ENCODE assay signal across 13 cellular contexts in the genomic region with DNA sequence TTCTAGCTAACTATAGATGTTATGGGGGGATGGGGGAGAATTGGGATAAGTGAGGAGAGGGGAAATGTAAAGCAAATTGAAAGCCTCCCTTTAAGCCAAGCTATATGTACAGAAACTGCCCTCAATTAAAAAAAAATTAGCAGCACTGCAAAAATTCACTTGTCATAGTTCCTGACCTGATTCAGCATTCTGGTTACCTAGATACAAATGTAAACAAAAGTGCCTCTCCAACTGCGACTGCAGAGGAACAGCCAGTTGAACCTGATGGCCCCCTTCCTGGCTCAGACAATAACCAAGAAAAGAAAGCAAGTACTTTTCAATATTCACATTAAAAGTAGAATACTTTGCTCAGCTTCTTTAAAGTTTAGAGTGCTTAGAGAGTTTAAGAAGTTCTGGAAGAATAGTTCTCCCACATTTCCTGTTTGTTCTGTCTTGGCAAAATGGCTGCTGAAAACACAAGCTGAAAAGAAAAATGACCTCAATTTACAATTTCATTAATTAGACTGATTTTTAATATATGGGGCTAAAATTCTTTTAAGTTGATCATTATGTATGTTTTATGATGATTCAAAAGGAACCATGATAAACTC. TPM values are rescaled to one million over a fixed set of nuclear protein-coding genes. Genes with fewer than 3 reads are reported as not detected.
A peak's percentile ranks its signal among the peaks of the same experiment; 100 is the strongest.
DNase-seq lines count a peak whose midpoint lies in the region; ATAC-seq and TF ChIP-seq lines count a peak whose summit lies in the region.
"Had no signal": no experiment of that assay in that cellular context is flagged by ENCODE, and none has a peak within 500 bp of the region (broad histone marks: within the 10 kb centered on the region; RNA-seq: fewer than 3 reads in every experiment).

No MANE protein-coding gene starts in this region.

- peaks cover 6% of the 10 kb centered on the region for H3K4me1 ChIP-seq in body of pancreas
- no peaks in the 10 kb centered on the region for H3K4me1 ChIP-seq in lower lobe of right lung
- H3K4me1 ChIP-seq: HAP-1 had no signal

- H3K27ac ChIP-seq in body of pancreas (no peak overlapping the region), lower lobe of right lung (no peak overlapping the region)

- ATAC-seq in body of pancreas, result peak; percentile 94
- peak; percentile 69 to 74 for ATAC-seq in lower lobe of right lung
- no peak for ATAC-seq in GM18868 (IDR thresholded peaks at IDR 0.05; ENCODE audit: unreplicated experiment)
- ATAC-seq in HG02981 (IDR thresholded peaks at IDR 0.05; ENCODE audit: unreplicated experiment), result no peak
- ATAC-seq: stimulated activated effector memory CD8-positive, alpha-beta T cell treated with anti-CD3 and anti-CD28 coated beads, Interleukin-12 subunit alpha, Interleukin-12 subunit beta, amount 100 ng/mL, for 72 hours had no signal

- H3K9me3 ChIP-seq in body of pancreas, result no peaks in the 10 kb centered on the region
- no peaks in the 10 kb centered on the region for H3K9me3 ChIP-seq in lower lobe of right lung
- H3K9me3 ChIP-seq: HAP-1 had no signal

- H3K27me3 ChIP-seq in body of pancreas (no peaks in the 10 kb centered on the region), lower lobe of right lung (ENCODE audit: low read depth) (no peaks in the 10 kb centered on the region)

- TF ChIP-seq POLR2A in body of pancreas (IDR thresholded peaks at IDR 0.05), result no peak

- TF ChIP-seq CTCF in body of pancreas (IDR thresholded peaks at IDR 0.05), result no peak
- no peak for TF ChIP-seq CTCF in lower lobe of right lung (IDR thresholded peaks at IDR 0.05)

- no peaks in the 10 kb centered on the region for H3K36me3 ChIP-seq in body of pancreas (replicated peaks in 1 of 2; ENCODE audit: insufficient read depth in 1 of 2, low read depth in 2 of 2)
- H3K36me3 ChIP-seq in lower lobe of right lung, result no peaks in the 10 kb centered on the region
- H3K36me3 ChIP-seq: HAP-1 had no signal

- intact Hi-C loops in body of pancreas (cut with DNase I) (no loop called here), lower lobe of right lung (cut with DNase I) (no loop called here)

- peak; percentile 4 for DNase-seq in EL
- DNase-seq in NCI-H1105 treated with DMSO at 0.1 percent for 48 hours (lab: John Stamatoyannopoulos, UW), result peak; percentile 49
- DNase-seq in body of pancreas, result peak; percentile 21 to 41 (median 38)
- no peak for DNase-seq in lower lobe of right lung
- no peak for DNase-seq in HuH-7 (ENCODE audit: low spot score)
- DNase-seq in COLO829 (ENCODE audit: low spot score), result no peak
- DNase-seq: NCI-H2081 treated with DMSO at 0.1 percent for 48 hours had no signal

- WGBS in body of pancreas, 2 donors, result 0% methylated on average over 1 of the region's 1 CpG

- H3K4me3 ChIP-seq in body of pancreas (no peak overlapping the region), lower lobe of right lung (no peak overlapping the region)
- H3K4me3 ChIP-seq: HAP-1 had no signal

RNA-seq across cellular contexts. Expression of a gene that starts 1.5 kb away (rescaled TPM):
- 1 to 10 TPM in 1 of 2 donors, not detected in 1; 1.3 TPM for total RNA-seq in body of pancreas
- 7.6 TPM for total RNA-seq in lower lobe of right lung
- total RNA-seq: activated CD8-positive, alpha-beta memory T cell treated with anti-CD3 and anti-CD28 coated beads for 36 hours; neural crest cell had no signal

Comparison
In these comparisons a context has a peak if more than half of its experiments do, and no peak if none do; other contexts are left out.
1. DNase-seq: peak in EL (single experiment), NCI-H1105 treated with DMSO at 0.1 percent for 48 hours (single experiment) and body of pancreas (4 of 4); none in lower lobe of right lung (single experiment), HuH-7 (single experiment) and COLO829 (single experiment).
2. ATAC-seq: peak in body of pancreas (single experiment) and lower lobe of right lung (2 of 2); none in GM18868 (single experiment) and HG02981 (single experiment).